In the genomic region with DNA sequence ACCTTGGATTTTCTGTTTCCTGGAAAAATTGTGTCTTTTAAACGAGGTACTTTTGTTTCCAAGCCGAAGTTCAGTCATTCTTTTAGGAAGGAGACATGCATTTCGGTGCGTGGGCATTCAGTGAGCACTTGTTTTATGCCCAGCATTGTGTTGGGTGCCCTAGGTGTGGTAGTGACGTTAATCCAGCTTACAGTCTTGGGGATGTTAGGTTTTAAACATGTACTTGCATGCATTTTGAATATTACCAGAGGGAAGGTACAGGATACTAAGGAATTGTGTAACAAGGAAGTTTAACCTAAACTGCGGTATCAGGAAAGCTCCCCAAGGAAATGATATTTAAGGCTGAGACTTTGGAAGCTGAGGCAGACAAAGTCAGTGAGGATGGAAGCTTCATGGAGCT, we compare ENCODE assay signal across 12 cellular contexts.
DNase-seq lines count a peak whose midpoint lies in the region; ATAC-seq and TF ChIP-seq lines count a peak whose summit lies in the region.
"Had no signal": no experiment of that assay in that cellular context is flagged by ENCODE, and none has a peak within 500 bp of the region (broad histone marks: within the 10 kb centered on the region; RNA-seq: fewer than 3 reads in every experiment).

No MANE protein-coding gene starts in this region.

- in situ Hi-C loops in G401 (cut with HindIII; ENCODE audit: low sequenced_read_pairs), result loop anchor here (5.0 kb wide), 1 partner anchor 40 kb away; no protein-coding TSS in a partner anchor

- TF ChIP-seq POLR2A in esophagus squamous epithelium (IDR thresholded peaks at IDR 0.05), result no peak

- no peak overlapping the region for H3K4me3 ChIP-seq in esophagus squamous epithelium
- H3K4me3 ChIP-seq: Peyer's patch, right lobe of liver, tibial nerve had no signal

- intact Hi-C loops in esophagus squamous epithelium (cut with DNase I), result loop anchor here (10.0 kb wide), 1 partner anchor 62 kb away; the partner anchor contains the start of gene ARHGAP35

- H3K4me3 Mint-ChIP-seq in HFFc6 (no peak overlapping the region), T-helper 17 cell (no peak overlapping the region)
- no peak overlapping the region for H3K4me3 Mint-ChIP-seq in stimulated activated effector memory CD8-positive, alpha-beta T cell treated with anti-CD3 and anti-CD28 coated beads, Interleukin-12 subunit alpha, Interleukin-12 subunit beta, amount 100 ng/mL, for 72 hours
- no peak overlapping the region for H3K4me3 Mint-ChIP-seq in activated T-cell treated with anti-CD3 and anti-CD28 coated beads, Interleukin-2, amount 50 U/mL, for 4 hours
- H3K4me3 Mint-ChIP-seq: activated naive CD8-positive, alpha-beta T cell treated with anti-CD3 and anti-CD28 coated beads, Interleukin-2, amount 50 U/mL, for 24 hours had no signal

- H3K27ac Mint-ChIP-seq in HFFc6 (peak overlapping the region; percentile 11; the same call in 1 of the 2 replicates), T-helper 17 cell (peak overlapping the region; percentile 47)
- H3K27ac Mint-ChIP-seq in stimulated activated effector memory CD8-positive, alpha-beta T cell treated with anti-CD3 and anti-CD28 coated beads, Interleukin-12 subunit alpha, Interleukin-12 subunit beta, amount 100 ng/mL, for 72 hours, result peak overlapping the region; percentile 37
- H3K27ac Mint-ChIP-seq: activated naive CD8-positive, alpha-beta T cell treated with anti-CD3 and anti-CD28 coated beads, Interleukin-2, amount 50 U/mL, for 24 hours had no signal

- DNase-seq in HFFc6, result no peak
- DNase-seq in T-helper 17 cell, result no peak
- DNase-seq in esophagus squamous epithelium (lab: John Stamatoyannopoulos, UW), result no peak
- DNase-seq in stimulated activated effector memory CD8-positive, alpha-beta T cell treated with anti-CD3 and anti-CD28 coated beads, Interleukin-12 subunit alpha, Interleukin-12 subunit beta, amount 100 ng/mL, for 72 hours (ENCODE audit: low spot score in 2 of 2), result no peak
- DNase-seq in epidermal melanocyte (ENCODE audit: insufficient read length, low spot score), result no peak
- no peak for DNase-seq in G401 (ENCODE audit: low spot score)
- DNase-seq in activated T-cell treated with anti-CD3 and anti-CD28 coated beads, Interleukin-2, amount 50 U/mL, for 4 hours, result no peak
- DNase-seq: activated naive CD8-positive, alpha-beta T cell treated with anti-CD3 and anti-CD28 coated beads, Interleukin-2, amount 50 U/mL, for 24 hours; Peyer's patch had no signal

- no peaks in the 10 kb centered on the region for H3K9me3 Mint-ChIP-seq in HFFc6
- no peaks in the 10 kb centered on the region for H3K9me3 Mint-ChIP-seq in stimulated activated effector memory CD8-positive, alpha-beta T cell treated with anti-CD3 and anti-CD28 coated beads, Interleukin-12 subunit alpha, Interleukin-12 subunit beta, amount 100 ng/mL, for 72 hours
- no peaks in the 10 kb centered on the region for H3K9me3 Mint-ChIP-seq in activated T-cell treated with anti-CD3 and anti-CD28 coated beads, Interleukin-2, amount 50 U/mL, for 4 hours
- H3K9me3 Mint-ChIP-seq: activated naive CD8-positive, alpha-beta T cell treated with anti-CD3 and anti-CD28 coated beads, Interleukin-2, amount 50 U/mL, for 24 hours had no signal

- no peaks in the 10 kb centered on the region for H3K27me3 ChIP-seq in esophagus squamous epithelium
- H3K27me3 ChIP-seq: Peyer's patch, right lobe of liver, tibial nerve had no signal

- TF ChIP-seq CTCF in HFFc6 (IDR thresholded peaks at IDR 0.05) (no peak), esophagus squamous epithelium (IDR thresholded peaks at IDR 0.05) (no peak)

- H3K9me3 ChIP-seq in T-helper 17 cell (ENCODE audit: control insufficient read depth, low read length, poor library complexity, severe bottlenecking), result no peaks in the 10 kb centered on the region
- H3K9me3 ChIP-seq in esophagus squamous epithelium, result no peaks in the 10 kb centered on the region
- H3K9me3 ChIP-seq: Peyer's patch, right lobe of liver, tibial nerve had no signal

- H3K36me3 Mint-ChIP-seq in HFFc6 (ENCODE audit: low read depth) (peaks cover 23% of the 10 kb centered on the region), T-helper 17 cell (ENCODE audit: low read depth) (peaks cover 2% of the 10 kb centered on the region)
- peaks cover 22% of the 10 kb centered on the region for H3K36me3 Mint-ChIP-seq in stimulated activated effector memory CD8-positive, alpha-beta T cell treated with anti-CD3 and anti-CD28 coated beads, Interleukin-12 subunit alpha, Interleukin-12 subunit beta, amount 100 ng/mL, for 72 hours
- peaks cover 10% of the 10 kb centered on the region for H3K36me3 Mint-ChIP-seq in activated T-cell treated with anti-CD3 and anti-CD28 coated beads, Interleukin-2, amount 50 U/mL, for 4 hours (ENCODE audit: insufficient read depth)

- peaks cover 42 to 77% (median 46%) of the 10 kb centered on the region in 3 donors for H3K4me1 ChIP-seq in esophagus squamous epithelium

- H3K27ac ChIP-seq in esophagus squamous epithelium, result peak overlapping the region; percentile 73 to 88 (median 84)
- H3K27ac ChIP-seq: Peyer's patch, right lobe of liver had no signal

- H3K27me3 Mint-ChIP-seq in HFFc6 (ENCODE audit: insufficient read depth) (no peaks in the 10 kb centered on the region), T-helper 17 cell (no peaks in the 10 kb centered on the region)
- no peaks in the 10 kb centered on the region for H3K27me3 Mint-ChIP-seq in activated T-cell treated with anti-CD3 and anti-CD28 coated beads, Interleukin-2, amount 50 U/mL, for 4 hours (ENCODE audit: low read depth)
- H3K27me3 Mint-ChIP-seq: activated naive CD8-positive, alpha-beta T cell treated with anti-CD3 and anti-CD28 coated beads, Interleukin-2, amount 50 U/mL, for 24 hours had no signal

- 25 to 43% methylated on average over 6 of the region's 6 CpGs for WGBS in esophagus squamous epithelium, 2 donors

- ATAC-seq in T-helper 17 cell (no peak), GM21390 (IDR thresholded peaks at IDR 0.05; ENCODE audit: unreplicated experiment) (no peak)
- ATAC-seq in stimulated activated effector memory CD8-positive, alpha-beta T cell treated with anti-CD3 and anti-CD28 coated beads, Interleukin-12 subunit alpha, Interleukin-12 subunit beta, amount 100 ng/mL, for 72 hours, result no peak
- ATAC-seq in activated T-cell treated with anti-CD3 and anti-CD28 coated beads, Interleukin-2, amount 50 U/mL, for 4 hours, result no peak
- ATAC-seq: activated naive CD8-positive, alpha-beta T cell treated with anti-CD3 and anti-CD28 coated beads, Interleukin-2, amount 50 U/mL, for 24 hours; right lobe of liver had no signal

- H3K4me1 Mint-ChIP-seq in HFFc6 (ENCODE audit: low read depth), result peaks cover 71% of the 10 kb centered on the region
- peaks cover 46% of the 10 kb centered on the region for H3K4me1 Mint-ChIP-seq in T-helper 17 cell
- peaks cover 49% of the 10 kb centered on the region for H3K4me1 Mint-ChIP-seq in stimulated activated effector memory CD8-positive, alpha-beta T cell treated with anti-CD3 and anti-CD28 coated beads, Interleukin-12 subunit alpha, Interleukin-12 subunit beta, amount 100 ng/mL, for 72 hours
- H3K4me1 Mint-ChIP-seq in activated T-cell treated with anti-CD3 and anti-CD28 coated beads, Interleukin-2, amount 50 U/mL, for 4 hours (ENCODE audit: low read depth), result peaks cover 61% of the 10 kb centered on the region

- H3K36me3 ChIP-seq in esophagus squamous epithelium, result peaks cover 3 to 8% (median 3%) of the 10 kb centered on the region in 3 donors
